1 cellular context compared by ENCODE assay signal in the genomic region with DNA sequence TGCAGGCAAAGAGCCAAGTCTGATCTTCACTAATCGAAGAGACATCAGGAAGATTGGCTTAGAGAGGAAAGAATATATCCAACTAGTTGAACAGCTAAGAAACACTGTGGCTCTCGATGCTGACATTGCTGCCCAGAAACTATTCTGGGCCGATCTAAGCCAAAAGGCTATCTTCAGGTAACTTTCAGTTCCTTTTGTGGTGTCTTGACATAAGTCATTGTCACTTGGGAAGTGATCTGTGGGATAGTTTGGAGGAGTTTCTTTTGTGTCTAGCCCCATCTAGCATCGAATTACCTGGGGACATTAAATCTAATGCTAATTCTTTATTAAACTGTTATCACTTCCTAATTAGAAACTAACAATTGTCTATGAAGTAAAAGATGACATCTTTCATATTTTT.
TF ChIP-seq lines count a peak whose summit lies in the region.

No MANE protein-coding gene starts in this region.

TF ChIP-seq in HepG2, 621 proteins besides CTCF, POLR2A, EP300 and RAD21 (continued from another document):
- TF ChIP-seq ZNF318 (CRISPR knock-in tag; IDR thresholded peaks at IDR 0.05): no peak
- TF ChIP-seq, protein P1, sequence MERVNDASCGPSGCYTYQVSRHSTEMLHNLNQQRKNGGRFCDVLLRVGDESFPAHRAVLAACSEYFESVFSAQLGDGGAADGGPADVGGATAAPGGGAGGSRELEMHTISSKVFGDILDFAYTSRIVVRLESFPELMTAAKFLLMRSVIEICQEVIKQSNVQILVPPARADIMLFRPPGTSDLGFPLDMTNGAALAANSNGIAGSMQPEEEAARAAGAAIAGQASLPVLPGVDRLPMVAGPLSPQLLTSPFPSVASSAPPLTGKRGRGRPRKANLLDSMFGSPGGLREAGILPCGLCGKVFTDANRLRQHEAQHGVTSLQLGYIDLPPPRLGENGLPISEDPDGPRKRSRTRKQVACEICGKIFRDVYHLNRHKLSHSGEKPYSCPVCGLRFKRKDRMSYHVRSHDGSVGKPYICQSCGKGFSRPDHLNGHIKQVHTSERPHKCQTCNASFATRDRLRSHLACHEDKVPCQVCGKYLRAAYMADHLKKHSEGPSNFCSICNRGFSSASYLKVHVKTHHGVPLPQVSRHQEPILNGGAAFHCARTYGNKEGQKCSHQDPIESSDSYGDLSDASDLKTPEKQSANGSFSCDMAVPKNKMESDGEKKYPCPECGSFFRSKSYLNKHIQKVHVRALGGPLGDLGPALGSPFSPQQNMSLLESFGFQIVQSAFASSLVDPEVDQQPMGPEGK (CRISPR knock-in tag; IDR thresholded peaks at IDR 0.05): no peak
- TF ChIP-seq RBM22 (optimal IDR thresholded peaks at IDR 0.05; ENCODE audit: low read length): no peak
- TF ChIP-seq, protein P2, sequence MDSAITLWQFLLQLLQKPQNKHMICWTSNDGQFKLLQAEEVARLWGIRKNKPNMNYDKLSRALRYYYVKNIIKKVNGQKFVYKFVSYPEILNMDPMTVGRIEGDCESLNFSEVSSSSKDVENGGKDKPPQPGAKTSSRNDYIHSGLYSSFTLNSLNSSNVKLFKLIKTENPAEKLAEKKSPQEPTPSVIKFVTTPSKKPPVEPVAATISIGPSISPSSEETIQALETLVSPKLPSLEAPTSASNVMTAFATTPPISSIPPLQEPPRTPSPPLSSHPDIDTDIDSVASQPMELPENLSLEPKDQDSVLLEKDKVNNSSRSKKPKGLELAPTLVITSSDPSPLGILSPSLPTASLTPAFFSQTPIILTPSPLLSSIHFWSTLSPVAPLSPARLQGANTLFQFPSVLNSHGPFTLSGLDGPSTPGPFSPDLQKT (CRISPR knock-in tag; IDR thresholded peaks at IDR 0.05; ENCODE audit: borderline replicate concordance): no peak
- TF ChIP-seq ZNF607 (CRISPR knock-in tag; IDR thresholded peaks at IDR 0.05; ENCODE audit: borderline replicate concordance): no peak
- TF ChIP-seq, protein P3, sequence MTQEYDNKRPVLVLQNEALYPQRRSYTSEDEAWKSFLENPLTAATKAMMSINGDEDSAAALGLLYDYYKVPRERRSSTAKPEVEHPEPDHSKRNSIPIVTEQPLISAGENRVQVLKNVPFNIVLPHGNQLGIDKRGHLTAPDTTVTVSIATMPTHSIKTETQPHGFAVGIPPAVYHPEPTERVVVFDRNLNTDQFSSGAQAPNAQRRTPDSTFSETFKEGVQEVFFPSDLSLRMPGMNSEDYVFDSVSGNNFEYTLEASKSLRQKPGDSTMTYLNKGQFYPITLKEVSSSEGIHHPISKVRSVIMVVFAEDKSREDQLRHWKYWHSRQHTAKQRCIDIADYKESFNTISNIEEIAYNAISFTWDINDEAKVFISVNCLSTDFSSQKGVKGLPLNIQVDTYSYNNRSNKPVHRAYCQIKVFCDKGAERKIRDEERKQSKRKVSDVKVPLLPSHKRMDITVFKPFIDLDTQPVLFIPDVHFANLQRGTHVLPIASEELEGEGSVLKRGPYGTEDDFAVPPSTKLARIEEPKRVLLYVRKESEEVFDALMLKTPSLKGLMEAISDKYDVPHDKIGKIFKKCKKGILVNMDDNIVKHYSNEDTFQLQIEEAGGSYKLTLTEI (CRISPR knock-in tag; conservative IDR thresholded peaks at IDR 0.05): no peak
- no peak for TF ChIP-seq ZNF788 (CRISPR knock-in tag; IDR thresholded peaks at IDR 0.05; ENCODE audit: borderline replicate concordance)
- no peak for TF ChIP-seq ZC3H13 (CRISPR knock-in tag; IDR thresholded peaks at IDR 0.05)
- TF ChIP-seq CENPT (CRISPR knock-in tag; IDR thresholded peaks at IDR 0.05; ENCODE audit: low read depth): no peak
- TF ChIP-seq SMARCE1 (IDR thresholded peaks at IDR 0.05; ENCODE audit: borderline replicate concordance): no peak
- TF ChIP-seq RFX3 (CRISPR knock-in tag; IDR thresholded peaks at IDR 0.05): no peak
- TF ChIP-seq TSC22D2 (CRISPR knock-in tag; IDR thresholded peaks at IDR 0.05; ENCODE audit: borderline replicate concordance): no peak
- no peak for TF ChIP-seq KDM3A (CRISPR knock-in tag; IDR thresholded peaks at IDR 0.05; ENCODE audit: low read depth)
- no peak for TF ChIP-seq SAP130 (CRISPR knock-in tag; IDR thresholded peaks at IDR 0.05; ENCODE audit: low read depth)
- no peak for TF ChIP-seq ZFP36 (IDR thresholded peaks at IDR 0.05; ENCODE audit: borderline replicate concordance, low read depth, low read length, partially characterized antibody)
